In genomic region chr4:107719927-107720722, GRCh38 we compare ENCODE assay signal across 1 cellular context.
TF ChIP-seq lines count a peak whose summit lies in the region.

Gene PAPSS1, minus strand, starts transcription at chr4:107720234. Its CDS starts 55 bp downstream, at chr4:107720179.

TF ChIP-seq in HEK293, 187 proteins besides CTCF, POLR2A, EP300 and RAD21 (continued from another document and continues in another):
- peak; percentile 81 for TF ChIP-seq ZNF518A (tag by site-specific recombination; conservative IDR thresholded peaks at IDR 0.05; ENCODE audit: low read depth)
- no peak for TF ChIP-seq ZNF202 (tag by site-specific recombination; IDR thresholded peaks at IDR 0.05; ENCODE audit: borderline replicate concordance)
- no peak for TF ChIP-seq ZNF623 (tag by site-specific recombination; IDR thresholded peaks at IDR 0.05)
- TF ChIP-seq ZFP37 (tag by site-specific recombination; IDR thresholded peaks at IDR 0.05): peak; percentile 55; the same call in 1 of the 2 replicates
- peak; percentile 69 for TF ChIP-seq KLF8 (tag by site-specific recombination; IDR thresholded peaks at IDR 0.05)
- no peak for TF ChIP-seq ZNF140 (tag by site-specific recombination; IDR thresholded peaks at IDR 0.05)
- TF ChIP-seq ZNF792 (tag by site-specific recombination; IDR thresholded peaks at IDR 0.05): no peak
- TF ChIP-seq ZNF302 (tag by site-specific recombination; IDR thresholded peaks at IDR 0.05; ENCODE audit: low read depth): no peak
- TF ChIP-seq ZNF76 (tag by site-specific recombination; IDR thresholded peaks at IDR 0.05; ENCODE audit: borderline replicate concordance, low read depth): peak; percentile 32; the same call in 1 of the 2 replicates
- no peak for TF ChIP-seq ZNF114 (tag by site-specific recombination; IDR thresholded peaks at IDR 0.05)
- TF ChIP-seq ZFHX2 (tag by site-specific recombination; conservative IDR thresholded peaks at IDR 0.05): peak; percentile 96
- no peak for TF ChIP-seq REST (tag by site-specific recombination; IDR thresholded peaks at IDR 0.05)
- TF ChIP-seq ZNF148 (tag by site-specific recombination; IDR thresholded peaks at IDR 0.05; ENCODE audit: borderline replicate concordance): no peak
- peak; percentile 68; the same call in 1 of the 2 replicates for TF ChIP-seq SP2 (tag by site-specific recombination; IDR thresholded peaks at IDR 0.05)
- peak; percentile 45; the same call in 1 of the 2 replicates for TF ChIP-seq ZNF660 (tag by site-specific recombination; IDR thresholded peaks at IDR 0.05)
- no peak for TF ChIP-seq ZNF311 (tag by site-specific recombination; IDR thresholded peaks at IDR 0.05; ENCODE audit: borderline replicate concordance)
- TF ChIP-seq ZNF366 (tag by site-specific recombination; conservative IDR thresholded peaks at IDR 0.05): peak; percentile 80
- peak; percentile 79 for TF ChIP-seq KLF9 (tag by site-specific recombination; IDR thresholded peaks at IDR 0.05; ENCODE audit: low read depth)
- no peak for TF ChIP-seq OSR2 (tag by site-specific recombination; IDR thresholded peaks at IDR 0.05)
- TF ChIP-seq ZBTB44 (tag by site-specific recombination; IDR thresholded peaks at IDR 0.05): no peak
- TF ChIP-seq ZNF169 (tag by site-specific recombination; IDR thresholded peaks at IDR 0.05): no peak
- TF ChIP-seq ZNF561 (tag by site-specific recombination; IDR thresholded peaks at IDR 0.05; ENCODE audit: borderline replicate concordance): no peak
- 0 out of 2 replicates have a peak, but pooled peaks have one; percentile 19 for TF ChIP-seq ZNF692 (tag by site-specific recombination; IDR thresholded peaks at IDR 0.05)
- TF ChIP-seq TCF7L2 (IDR thresholded peaks at IDR 0.05; ENCODE audit: borderline replicate concordance, low read depth, low read length): no peak
- TF ChIP-seq ZNF473 (tag by site-specific recombination; IDR thresholded peaks at IDR 0.05): no peak
- no peak for TF ChIP-seq ZNF239 (tag by site-specific recombination; IDR thresholded peaks at IDR 0.05)
- TF ChIP-seq SP7 (tag by site-specific recombination; IDR thresholded peaks at IDR 0.05): peak; percentile 15; the same call in 1 of the 2 replicates
- TF ChIP-seq HOXD13 (CRISPR knock-in tag; IDR thresholded peaks at IDR 0.05; ENCODE audit: borderline replicate concordance): no peak
- TF ChIP-seq ZEB2 (tag by site-specific recombination; IDR thresholded peaks at IDR 0.05): 0 out of 2 replicates have a peak, but pooled peaks have one; percentile 34
- TF ChIP-seq ZNF174 (tag by site-specific recombination; IDR thresholded peaks at IDR 0.05): no peak
- peak; percentile 68 for TF ChIP-seq ZNF398 (tag by site-specific recombination; IDR thresholded peaks at IDR 0.05)
- TF ChIP-seq ZNF529 (tag by site-specific recombination; IDR thresholded peaks at IDR 0.05; ENCODE audit: insufficient replicate concordance): no peak
- TF ChIP-seq IKZF3 (tag by site-specific recombination; IDR thresholded peaks at IDR 0.05): peak; percentile 78
- TF ChIP-seq ZNF362 (tag by site-specific recombination; IDR thresholded peaks at IDR 0.05): no peak
- no peak for TF ChIP-seq ZNF280D (tag by site-specific recombination; IDR thresholded peaks at IDR 0.05)
- no peak for TF ChIP-seq RBAK (tag by site-specific recombination; IDR thresholded peaks at IDR 0.05)
- no peak for TF ChIP-seq ZNF132 (tag by site-specific recombination; IDR thresholded peaks at IDR 0.05; ENCODE audit: borderline replicate concordance)
- no peak for TF ChIP-seq ZNF548 (tag by site-specific recombination; IDR thresholded peaks at IDR 0.05)
